8 cellular contexts compared by ENCODE assay signal in genomic region chr17:17236295-17237025, GRCh38. TPM values are rescaled to one million over a fixed set of nuclear protein-coding genes. Genes with fewer than 3 reads are reported as not detected.
A peak's percentile ranks its signal among the peaks of the same experiment; 100 is the strongest.
DNase-seq lines count a peak whose midpoint lies in the region; ATAC-seq and TF ChIP-seq lines count a peak whose summit lies in the region.

No MANE protein-coding gene starts in this region.

- peaks cover 10% of the 10 kb centered on the region for H3K36me3 Mint-ChIP-seq in activated CD8-positive, alpha-beta T cell treated with anti-CD3 and anti-CD28 coated beads, Interleukin-2, amount 10 ng/mL, durations not matched to agents 7 days and 5 days (ENCODE audit: low read depth)
- peaks cover 9% of the 10 kb centered on the region for H3K36me3 Mint-ChIP-seq in osteocyte (ENCODE audit: unreplicated experiment)

- CTCF ChIA-PET in activated CD8-positive, alpha-beta T cell treated with anti-CD3 and anti-CD28 coated beads, Interleukin-2, amount 10 ng/mL, durations not matched to agents 7 days and 5 days (lab: Charles Lee), result interaction anchor here (0.8 to 1.8 kb wide), 8 partner anchors 31 to 260 kb away, joined by 3 to 5 read pairs (median 4); partner anchors contain the start of gene RASD1

- peak overlapping the region; percentile 93 for H3K4me3 Mint-ChIP-seq in activated CD8-positive, alpha-beta T cell treated with anti-CD3 and anti-CD28 coated beads, Interleukin-2, amount 10 ng/mL, durations not matched to agents 7 days and 5 days
- peak overlapping the region; percentile 98 for H3K4me3 Mint-ChIP-seq in osteocyte (ENCODE audit: unreplicated experiment)

- H3K4me1 Mint-ChIP-seq in activated CD8-positive, alpha-beta T cell treated with anti-CD3 and anti-CD28 coated beads, Interleukin-2, amount 10 ng/mL, durations not matched to agents 7 days and 5 days (ENCODE audit: low read depth), result peaks cover 31% of the 10 kb centered on the region
- peaks cover 35% of the 10 kb centered on the region for H3K4me1 Mint-ChIP-seq in osteocyte (ENCODE audit: unreplicated experiment)

- ATAC-seq in GM18511 (IDR thresholded peaks at IDR 0.05; ENCODE audit: unreplicated experiment), result peak; percentile 31
- peak; percentile 12 for ATAC-seq in activated CD8-positive, alpha-beta T cell treated with anti-CD3 and anti-CD28 coated beads, Interleukin-2, amount 10 ng/mL, durations not matched to agents 7 days and 5 days
- ATAC-seq in HG03135 (IDR thresholded peaks at IDR 0.05; ENCODE audit: unreplicated experiment), result no peak

- no peak for TF ChIP-seq CTCF in osteocyte (IDR thresholded peaks at IDR 0.05)

- H3K9me3 Mint-ChIP-seq in activated CD8-positive, alpha-beta T cell treated with anti-CD3 and anti-CD28 coated beads, Interleukin-2, amount 10 ng/mL, durations not matched to agents 7 days and 5 days (ENCODE audit: insufficient read depth), result no peaks in the 10 kb centered on the region
- no peaks in the 10 kb centered on the region for H3K9me3 Mint-ChIP-seq in osteocyte (ENCODE audit: unreplicated experiment)

- peak overlapping the region; percentile 99 for H3K27ac Mint-ChIP-seq in activated CD8-positive, alpha-beta T cell treated with anti-CD3 and anti-CD28 coated beads, Interleukin-2, amount 10 ng/mL, durations not matched to agents 7 days and 5 days
- peak overlapping the region; percentile 99 for H3K27ac Mint-ChIP-seq in osteocyte (ENCODE audit: unreplicated experiment)

- POLR2A ChIA-PET in activated CD8-positive, alpha-beta T cell treated with anti-CD3 and anti-CD28 coated beads, Interleukin-2, amount 10 ng/mL, durations not matched to agents 7 days and 5 days (lab: Charles Lee), result interaction anchor here (0.6 to 1.6 kb wide), 5 partner anchors 26 to 68 kb away, joined by 3 to 7 read pairs (median 4); no protein-coding TSS in a partner anchor

- in situ Hi-C loops in ACHN (cut with HindIII; ENCODE audit: low pct_ligation_motif_present, low pct_unique_long_range_greater_than_20kb, low sequenced_read_pairs), result no loop called here

- DNase-seq in ACHN, result peak; percentile 45
- DNase-seq in HUDEP-2 (lab: John Stamatoyannopoulos, UW; ENCODE audit: unreplicated experiment in 76 of 76), result peak in 53 of 76 experiments; percentile 2 to 67 (median 37)
- peak; percentile 26 for DNase-seq in activated CD8-positive, alpha-beta T cell treated with anti-CD3 and anti-CD28 coated beads, Interleukin-2, amount 10 ng/mL, durations not matched to agents 7 days and 5 days
- DNase-seq in foreskin melanocyte, result peak; percentile 10
- no peak for DNase-seq in osteocyte (ENCODE audit: extremely low spot score, unreplicated experiment)
- DNase-seq in middle frontal gyrus (ENCODE audit: extremely low spot score, low spot score), result no peak

- H3K27me3 Mint-ChIP-seq in activated CD8-positive, alpha-beta T cell treated with anti-CD3 and anti-CD28 coated beads, Interleukin-2, amount 10 ng/mL, durations not matched to agents 7 days and 5 days (ENCODE audit: low read depth), result peaks cover 3% of the 10 kb centered on the region
- H3K27me3 Mint-ChIP-seq in osteocyte (ENCODE audit: unreplicated experiment), result no peaks in the 10 kb centered on the region

RNA-seq across cellular contexts. Expression of gene FLCN, which starts 0.5 kb away (rescaled TPM):
- 10 to 100 TPM; 37.0 to 37.4 TPM for total RNA-seq in activated CD8-positive, alpha-beta T cell treated with anti-CD3 and anti-CD28 coated beads, Interleukin-2, amount 10 ng/mL, durations not matched to agents 7 days and 5 days
- 91.1 and 97.1 TPM in 2 replicates for total RNA-seq in osteocyte

RNA-seq across cellular contexts. Expression of gene PLD6, which starts 30.3 kb away (rescaled TPM):
- total RNA-seq in activated CD8-positive, alpha-beta T cell treated with anti-CD3 and anti-CD28 coated beads, Interleukin-2, amount 10 ng/mL, durations not matched to agents 7 days and 5 days, result 1 to 10 TPM; 3.8 to 4.2 TPM
- total RNA-seq in osteocyte, result 0.81 and 1.3 TPM in 2 replicates

RNA-seq across cellular contexts. Expression of gene COPS3, which starts 44.6 kb away (rescaled TPM):
- total RNA-seq in activated CD8-positive, alpha-beta T cell treated with anti-CD3 and anti-CD28 coated beads, Interleukin-2, amount 10 ng/mL, durations not matched to agents 7 days and 5 days, result 100 to 1,000 TPM; 115 to 124 TPM
- 54.9 and 55.9 TPM in 2 replicates for total RNA-seq in osteocyte

Comparison
In these comparisons a context has a peak if more than half of its experiments do, and no peak if none do; other contexts are left out.
1. DNase-seq: peak in ACHN (single experiment), HUDEP-2 (53 of 76), activated CD8-positive, alpha-beta T cell treated with anti-CD3 and anti-CD28 coated beads, Interleukin-2, amount 10 ng/mL, durations not matched to agents 7 days and 5 days (single experiment) and foreskin melanocyte (single experiment); none in osteocyte (single experiment) and middle frontal gyrus (single experiment).